ENCODE assay signal across 1 cellular context in the genomic region with DNA sequence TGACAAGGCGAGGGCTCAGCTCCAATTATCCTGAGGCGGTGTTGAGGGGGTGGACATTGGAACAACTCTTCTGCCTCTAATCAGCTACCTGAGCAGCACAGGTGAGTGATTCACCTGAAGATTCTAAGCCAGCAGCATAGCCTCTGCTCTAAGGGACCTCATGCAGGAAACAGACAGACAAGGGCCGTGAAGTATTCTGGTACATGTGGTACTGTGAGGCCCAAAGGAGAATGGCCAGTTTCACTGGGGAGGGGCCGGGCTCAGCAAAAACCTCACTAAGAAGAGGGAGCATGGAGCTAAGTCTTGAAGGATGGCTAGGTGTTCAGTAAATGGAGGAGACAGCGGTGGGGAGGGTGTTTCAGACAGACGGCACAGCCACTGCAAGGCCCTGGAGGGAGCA.
A peak's percentile ranks its signal among the peaks of the same experiment; 100 is the strongest.
TF ChIP-seq lines count a peak whose summit lies in the region.

No MANE protein-coding gene starts in this region.

TF ChIP-seq in GM12891, 5 proteins besides CTCF, POLR2A, EP300 and RAD21:
- TF ChIP-seq POU2F2 (IDR thresholded peaks at IDR 0.05; ENCODE audit: low read depth, low read length) (no peak), PAX5 (IDR thresholded peaks at IDR 0.05; ENCODE audit: insufficient read depth, low read length, severe bottlenecking) (no peak), SPI1 (IDR thresholded peaks at IDR 0.05; ENCODE audit: low read depth, low read length) (peak; percentile 33; the same call in 1 of the 2 replicates)
